In the genomic region with DNA sequence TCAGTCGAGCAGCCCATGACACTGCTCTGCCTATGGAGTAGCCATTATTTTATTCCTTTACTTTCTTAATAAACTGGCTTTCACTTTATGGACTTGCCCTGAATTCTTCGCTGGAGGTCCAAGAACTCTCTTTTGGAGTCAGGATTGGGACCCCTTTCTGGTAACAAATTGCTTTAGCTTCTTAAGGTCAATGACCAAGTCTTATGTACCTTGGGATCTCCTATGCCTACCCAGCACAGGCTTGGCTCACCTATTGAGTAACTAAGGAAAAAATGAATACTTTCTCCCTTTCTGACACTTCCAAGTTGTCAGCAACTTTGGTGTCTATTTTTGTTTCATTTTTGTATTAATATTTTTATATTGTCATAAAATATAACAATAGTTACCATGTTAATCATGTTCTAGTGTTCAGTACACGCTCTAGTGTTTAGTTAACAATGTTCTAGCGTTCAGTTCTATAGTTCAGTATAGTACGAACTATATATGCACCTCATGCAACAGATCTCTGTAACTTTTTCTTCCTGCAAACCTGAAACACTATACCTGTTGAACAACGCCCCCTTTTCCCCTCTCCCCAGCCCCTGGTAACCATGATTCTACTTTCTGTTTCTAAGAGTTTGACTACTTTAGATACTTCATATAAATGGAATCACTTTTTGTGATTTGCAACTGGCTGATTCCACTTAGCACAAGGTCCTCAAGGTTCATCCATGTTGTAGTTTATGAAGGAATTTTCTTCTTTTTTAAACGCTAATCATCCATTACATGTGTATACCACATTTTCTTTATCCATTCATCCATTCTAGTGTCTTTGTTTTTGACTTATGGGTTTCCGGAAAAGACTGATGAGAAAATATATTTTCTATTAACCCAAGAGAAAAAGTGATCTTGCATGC, we compare ENCODE assay signal across 1 cellular context.
TF ChIP-seq lines count a peak whose summit lies in the region.

No MANE protein-coding gene starts in this region.

TF ChIP-seq in GM23338, 12 proteins besides CTCF, POLR2A, EP300 and RAD21 (continued from another document):
- TF ChIP-seq, protein P1, sequence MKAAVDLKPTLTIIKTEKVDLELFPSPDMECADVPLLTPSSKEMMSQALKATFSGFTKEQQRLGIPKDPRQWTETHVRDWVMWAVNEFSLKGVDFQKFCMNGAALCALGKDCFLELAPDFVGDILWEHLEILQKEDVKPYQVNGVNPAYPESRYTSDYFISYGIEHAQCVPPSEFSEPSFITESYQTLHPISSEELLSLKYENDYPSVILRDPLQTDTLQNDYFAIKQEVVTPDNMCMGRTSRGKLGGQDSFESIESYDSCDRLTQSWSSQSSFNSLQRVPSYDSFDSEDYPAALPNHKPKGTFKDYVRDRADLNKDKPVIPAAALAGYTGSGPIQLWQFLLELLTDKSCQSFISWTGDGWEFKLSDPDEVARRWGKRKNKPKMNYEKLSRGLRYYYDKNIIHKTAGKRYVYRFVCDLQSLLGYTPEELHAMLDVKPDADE (IDR thresholded peaks at IDR 0.05) = no peak
- TF ChIP-seq CREB1 (CRISPR knock-in tag; IDR thresholded peaks at IDR 0.05; ENCODE audit: low read depth) (no peak), EZH2phosphoT487 (IDR thresholded peaks at IDR 0.05; ENCODE audit: unreplicated experiment) (no peak)
TF ChIP-seq in GM23338: peak in this region for 0.
